8 cellular contexts compared by ENCODE assay signal in genomic region chrX:56729152-56729557, GRCh38. TPM values are rescaled to one million over a fixed set of nuclear protein-coding genes. Genes with fewer than 3 reads are reported as not detected.
DNase-seq lines count a peak whose midpoint lies in the region; ATAC-seq and TF ChIP-seq lines count a peak whose summit lies in the region.

A gene with protein sequence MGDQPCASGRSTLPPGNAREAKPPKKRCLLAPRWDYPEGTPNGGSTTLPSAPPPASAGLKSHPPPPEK (plus strand): TSS chrX:56729243. CDS start chrX:56729354, 111 bp downstream.

- no peaks in the 10 kb centered on the region for H3K9me3 Mint-ChIP-seq in Caco-2 (ENCODE audit: unreplicated experiment)
- no peaks in the 10 kb centered on the region for H3K9me3 Mint-ChIP-seq in activated naive CD8-positive, alpha-beta T cell treated with anti-CD3 and anti-CD28 coated beads, Interleukin-2, amount 50 U/mL, for 24 hours

- H3K4me3 ChIP-seq in Caco-2 (ENCODE audit: low read depth, low read length), result peak within 1 kb of the TSS; percentile 65

- no peaks in the 10 kb centered on the region for H3K36me3 Mint-ChIP-seq in Caco-2 (ENCODE audit: insufficient read depth, unreplicated experiment)
- H3K36me3 Mint-ChIP-seq in activated naive CD8-positive, alpha-beta T cell treated with anti-CD3 and anti-CD28 coated beads, Interleukin-2, amount 50 U/mL, for 24 hours (ENCODE audit: low read depth), result peaks cover 3% of the 10 kb centered on the region

- H3K27me3 Mint-ChIP-seq in Caco-2 (ENCODE audit: insufficient read depth, unreplicated experiment), result peaks cover 2% of the 10 kb centered on the region
- no peaks in the 10 kb centered on the region for H3K27me3 Mint-ChIP-seq in activated naive CD8-positive, alpha-beta T cell treated with anti-CD3 and anti-CD28 coated beads, Interleukin-2, amount 50 U/mL, for 24 hours

- DNase-seq in Caco-2 (peak in 1 of 2 experiments; percentile 25), RKO (ENCODE audit: low spot score) (peak; percentile 78), Right ventricle myocardium inferior (ENCODE audit: missing footprints) (peak; percentile 37), omental fat pad (ENCODE audit: low spot score) (peak; percentile 22), NCI-H774 (lab: John Stamatoyannopoulos, UW) (no peak)
- peak; percentile 25 for DNase-seq in activated naive CD8-positive, alpha-beta T cell treated with anti-CD3 and anti-CD28 coated beads, Interleukin-2, amount 50 U/mL, for 24 hours

- no TSS peak for BruUV-seq in Caco-2 (replicated peaks; lab: Mats Ljungman, UMichigan)

- ATAC-seq in GM19438 (IDR thresholded peaks at IDR 0.05; ENCODE audit: low read depth, unreplicated experiment) (peak; percentile 79), HG03521 (IDR thresholded peaks at IDR 0.05; ENCODE audit: unreplicated experiment) (peak; percentile 50), Right ventricle myocardium inferior (peak; percentile 90), omental fat pad (ENCODE audit: low FRiP score) (peak; percentile 72)
- ATAC-seq in activated naive CD8-positive, alpha-beta T cell treated with anti-CD3 and anti-CD28 coated beads, Interleukin-2, amount 50 U/mL, for 24 hours, result peak; percentile 85

- CTCF ChIA-PET in Caco-2 (lab: Charles Lee), result no interaction called here

- peak within 1 kb of the TSS; percentile 45 for H3K27ac Mint-ChIP-seq in Caco-2 (ENCODE audit: unreplicated experiment)
- peak within 1 kb of the TSS; percentile 86 for H3K27ac Mint-ChIP-seq in activated naive CD8-positive, alpha-beta T cell treated with anti-CD3 and anti-CD28 coated beads, Interleukin-2, amount 50 U/mL, for 24 hours

- intact Hi-C loops in Caco-2 (cut with micrococcal nuclease; ENCODE audit: unreplicated experiment), result loop anchor here (5.0 kb wide), 1 partner anchor 127 kb away; no protein-coding TSS in a partner anchor
- intact Hi-C loops in Right ventricle myocardium inferior (cut with DNase I), result loop anchor here (5.0 kb wide), 1 partner anchor 447 kb away; no protein-coding TSS in a partner anchor

- no peak for TF ChIP-seq CTCF in Caco-2 (IDR thresholded peaks at IDR 0.05; ENCODE audit: insufficient read depth in 1 of 2, low read depth in 1 of 2, low read length in 1 of 2, severe bottlenecking in 1 of 2, unreplicated experiment in 1 of 2)
- TF ChIP-seq CTCF in omental fat pad (IDR thresholded peaks at IDR 0.05), result no peak

- H3K36me3 ChIP-seq in Caco-2 (ENCODE audit: control insufficient read depth, insufficient read depth, low read length), result no peaks in the 10 kb centered on the region

- H3K4me1 Mint-ChIP-seq in Caco-2 (ENCODE audit: low read depth, unreplicated experiment), result no peaks in the 10 kb centered on the region
- H3K4me1 Mint-ChIP-seq in activated naive CD8-positive, alpha-beta T cell treated with anti-CD3 and anti-CD28 coated beads, Interleukin-2, amount 50 U/mL, for 24 hours, result peaks cover 29% of the 10 kb centered on the region

- POLR2A ChIA-PET in Caco-2 (lab: Charles Lee), result no interaction called here

- peak within 1 kb of the TSS; percentile 81 for H3K4me3 Mint-ChIP-seq in Caco-2 (ENCODE audit: unreplicated experiment)
- peak within 1 kb of the TSS; percentile 88 for H3K4me3 Mint-ChIP-seq in activated naive CD8-positive, alpha-beta T cell treated with anti-CD3 and anti-CD28 coated beads, Interleukin-2, amount 50 U/mL, for 24 hours

- no peaks in the 10 kb centered on the region for H3K9me3 ChIP-seq in Caco-2

- no peaks in the 10 kb centered on the region for H3K27me3 ChIP-seq in Caco-2 (replicated peaks; ENCODE audit: control insufficient read depth, insufficient read depth, low read length)

- no peaks in the 10 kb centered on the region for H3K4me1 ChIP-seq in Caco-2

RNA-seq across cellular contexts. Expression of the gene that starts here (rescaled TPM):
- total RNA-seq in Caco-2 (2022) (27.9 and 29.4 TPM in 2 replicates), Right ventricle myocardium inferior (21.4 TPM), omental fat pad (10 to 100 TPM in 2 of 4 donors, 1 to 10 TPM in 2; 7.7 to 12.6 (median 9.4) TPM)
